In genomic region chr9:82206946-82207345, GRCh38 we compare ENCODE assay signal across 1 cellular context.
A peak's percentile ranks its signal among the peaks of the same experiment; 100 is the strongest.
TF ChIP-seq lines count a peak whose summit lies in the region.

No MANE protein-coding gene starts in this region.

TF ChIP-seq in GM12878, 131 proteins besides CTCF, POLR2A, EP300 and RAD21 (continued from another document):
- TF ChIP-seq ZBTB33 (IDR thresholded peaks at IDR 0.05): no peak
- TF ChIP-seq RUNX3 (IDR thresholded peaks at IDR 0.05; ENCODE audit: low read length): peak; percentile 36; the same call in 1 of the 2 replicates
- TF ChIP-seq DPF2 (IDR thresholded peaks at IDR 0.05): 0 out of 2 replicates have a peak, but pooled peaks have one; percentile 37
- TF ChIP-seq MEF2B (IDR thresholded peaks at IDR 0.05; ENCODE audit: partially characterized antibody, poor library complexity, severe bottlenecking): peak; percentile 18
TF ChIP-seq in GM12878: peak in this region for 13.
